8 cellular contexts compared by ENCODE assay signal in the genomic region with DNA sequence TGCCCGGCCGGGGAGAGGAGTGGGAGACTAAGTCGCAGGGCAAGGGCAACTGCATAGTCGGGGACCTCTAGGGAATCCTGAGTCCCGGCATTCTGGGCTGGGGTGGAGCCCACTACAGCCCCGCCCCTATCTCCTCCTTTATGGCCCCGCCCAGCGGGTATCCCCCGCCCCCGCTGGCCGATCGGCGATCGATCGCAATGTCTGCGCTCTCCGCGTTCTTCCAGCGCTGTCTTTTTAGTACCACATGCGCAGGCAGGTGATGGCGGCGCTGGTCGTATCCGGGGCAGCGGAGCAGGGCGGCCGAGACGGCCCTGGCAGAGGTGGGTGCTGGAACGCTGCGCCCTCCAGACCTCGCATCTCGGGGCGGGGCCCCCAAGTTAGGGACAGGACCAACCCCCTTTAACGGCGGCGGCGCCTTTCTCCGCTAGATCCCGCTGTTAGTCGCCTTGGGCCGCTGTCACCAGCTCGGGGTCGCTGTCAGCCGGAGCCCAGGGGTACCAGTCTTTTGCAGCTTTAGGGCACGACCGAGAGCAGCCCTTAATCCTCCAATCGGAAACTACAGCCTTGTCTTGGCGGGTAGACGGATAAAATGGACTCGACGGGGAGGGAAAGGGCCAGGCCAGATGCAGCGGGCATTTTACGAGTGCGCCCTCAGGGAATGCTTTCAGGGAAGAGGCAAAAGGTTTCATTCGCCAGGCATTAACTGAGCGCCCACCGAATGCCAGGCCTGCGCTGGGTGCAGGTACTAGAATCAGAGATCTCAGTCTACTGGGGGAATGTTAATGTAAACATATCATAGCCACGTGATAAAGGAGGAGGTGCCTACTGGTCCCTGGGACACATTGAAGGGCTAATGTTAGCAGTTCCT. TPM values are rescaled to one million over a fixed set of nuclear protein-coding genes. Genes with fewer than 3 reads are reported as not detected.
DNase-seq lines count a peak whose midpoint lies in the region; ATAC-seq and TF ChIP-seq lines count a peak whose summit lies in the region.

A gene (plus strand): TSS at position 243 of the 868 bp plus-strand sequence. CDS start 17 bp downstream, at position 260.

- DNase-seq in DMS114 treated with DMSO at 0.1 percent for 48 hours (lab: John Stamatoyannopoulos, UW; ENCODE audit: unreplicated experiment) (peak; percentile 80), LoVo (ENCODE audit: low spot score) (peak; percentile 87), RWPE2 (ENCODE audit: low spot score) (peak; percentile 87), fibroblast of the aortic adventitia (ENCODE audit: low read depth) (peak; percentile 86)
- DNase-seq in activated effector memory CD4-positive, alpha-beta T cell treated with Interleukin-2 at 50 U/mL for 16 hours: peak; percentile 77
- peak; percentile 84 to 89 for DNase-seq in stimulated activated naive CD8-positive, alpha-beta T cell treated with anti-CD3 and anti-CD28 coated beads, Interleukin-15, amount 100 ng/mL, for 72 hours

- no peaks in the 10 kb centered on the region for H3K36me3 ChIP-seq in RWPE2 (ENCODE audit: low read depth)

- peaks cover 5% of the 10 kb centered on the region for H3K4me1 ChIP-seq in RWPE2 (ENCODE audit: insufficient read depth, poor library complexity, severe bottlenecking)

- H3K27ac ChIP-seq in RWPE2 (ENCODE audit: poor library complexity, severe bottlenecking): peak within 1 kb of the TSS; percentile 2

- peaks cover 15% of the 10 kb centered on the region for H3K4me1 Mint-ChIP-seq in nephron
- peaks cover 61% of the 10 kb centered on the region for H3K4me1 Mint-ChIP-seq in stimulated activated naive CD8-positive, alpha-beta T cell treated with anti-CD3 and anti-CD28 coated beads, Interleukin-15, amount 100 ng/mL, for 72 hours

- peak; percentile 78 for ATAC-seq in GM21723 (IDR thresholded peaks at IDR 0.05; ENCODE audit: unreplicated experiment)
- ATAC-seq in RWPE2 (ENCODE audit: low read depth): peak; percentile 78
- peak; percentile 93 for ATAC-seq in stimulated activated naive CD8-positive, alpha-beta T cell treated with anti-CD3 and anti-CD28 coated beads, Interleukin-15, amount 100 ng/mL, for 72 hours

- H3K9me3 ChIP-seq in RWPE2 (ENCODE audit: severe bottlenecking): no peaks in the 10 kb centered on the region

- H3K27me3 ChIP-seq in RWPE2 (ENCODE audit: insufficient read depth, poor library complexity, severe bottlenecking): peaks cover 11% of the 10 kb centered on the region

- peaks cover 3% of the 10 kb centered on the region for H3K9me3 Mint-ChIP-seq in nephron
- H3K9me3 Mint-ChIP-seq in stimulated activated naive CD8-positive, alpha-beta T cell treated with anti-CD3 and anti-CD28 coated beads, Interleukin-15, amount 100 ng/mL, for 72 hours: no peaks in the 10 kb centered on the region

- H3K27me3 Mint-ChIP-seq in nephron (ENCODE audit: low read depth): peaks cover 37% of the 10 kb centered on the region
- peaks cover 41% of the 10 kb centered on the region for H3K27me3 Mint-ChIP-seq in stimulated activated naive CD8-positive, alpha-beta T cell treated with anti-CD3 and anti-CD28 coated beads, Interleukin-15, amount 100 ng/mL, for 72 hours

- H3K4me3 ChIP-seq in RWPE2 (ENCODE audit: severe bottlenecking) (peak within 1 kb of the TSS; percentile 96), fibroblast of the aortic adventitia (ENCODE audit: low read depth, low read length) (peak within 1 kb of the TSS; percentile 98)

- peak within 1 kb of the TSS; percentile 92 to 98 (median 95) for H3K4me3 Mint-ChIP-seq in nephron
- H3K4me3 Mint-ChIP-seq in stimulated activated naive CD8-positive, alpha-beta T cell treated with anti-CD3 and anti-CD28 coated beads, Interleukin-15, amount 100 ng/mL, for 72 hours: peak within 1 kb of the TSS; percentile 93 to 94

- H3K36me3 Mint-ChIP-seq in nephron (ENCODE audit: low read depth): no peaks in the 10 kb centered on the region

- H3K27ac Mint-ChIP-seq in nephron: peak within 1 kb of the TSS; percentile 73 to 84 (median 74)
- peak within 1 kb of the TSS; percentile 91 to 96 for H3K27ac Mint-ChIP-seq in stimulated activated naive CD8-positive, alpha-beta T cell treated with anti-CD3 and anti-CD28 coated beads, Interleukin-15, amount 100 ng/mL, for 72 hours

- TF ChIP-seq CTCF in RWPE2 (IDR thresholded peaks at IDR 0.05; ENCODE audit: poor library complexity, severe bottlenecking) (no peak), fibroblast of the aortic adventitia (IDR thresholded peaks at IDR 0.05; ENCODE audit: insufficient read depth, low read length) (no peak), nephron (IDR thresholded peaks at IDR 0.05; ENCODE audit: unreplicated experiment in 3 of 3) (no peak)

RNA-seq across cellular contexts. Expression of the gene that starts here (rescaled TPM):
- total RNA-seq in fibroblast of the aortic adventitia (ENCODE audit: low replicate concordance): 28.8 and 50.5 TPM in 2 replicates

Comparison
In these comparisons a context has a peak if more than half of its experiments do, and no peak if none do; other contexts are left out.
1. Peak in every context shown above with its lines: DNase-seq, ATAC-seq, H3K4me3 ChIP-seq and H3K27ac ChIP-seq.